Comparison of ENCODE assay signal across 24 cellular contexts in genomic region chr12:117121456-117121855, GRCh38. TPM values are rescaled to one million over a fixed set of nuclear protein-coding genes. Genes with fewer than 3 reads are reported as not detected.
"Had no signal": no experiment of that assay in that cellular context is flagged by ENCODE, and none has a peak within 500 bp of the region (broad histone marks: within the 10 kb centered on the region; RNA-seq: fewer than 3 reads in every experiment).

No MANE protein-coding gene starts in this region.

- H3K27ac ChIP-seq: breast epithelium, coronary artery, prostate gland, testis had no signal

- H3K27ac Mint-ChIP-seq: activated B cell treated with CpG ODN at 0.5 μM for 24 hours; activated naive CD8-positive, alpha-beta T cell treated with anti-CD3 and anti-CD28 coated beads for 36 hours; activated T-helper 2 cell treated with anti-CD3 and anti-CD28 coated beads, Interferon-gamma antibody, Interleukin-2, Interleukin-4, amounts not matched to agents 10 μg/mL and 5 μg/mL and 100 μg/mL, durations not matched to agents 14 hours and 24 hours and 36 hours; naive B cell; stimulated activated naive B cell treated with anti-CD40 and anti-IgM and Interleukin-4, amounts not matched to agents 10 μg/mL and 1 μg/mL and 100 μg/mL, for 72 hours; type B pancreatic cell had no signal

- H3K4me3 ChIP-seq: breast epithelium, coronary artery, lung, prostate gland, testis had no signal

- H3K4me1 ChIP-seq: breast epithelium, prostate gland had no signal

- H3K9me3 Mint-ChIP-seq: activated B cell treated with CpG ODN at 0.5 μM for 24 hours; activated naive CD8-positive, alpha-beta T cell treated with anti-CD3 and anti-CD28 coated beads for 36 hours; activated T-cell treated with anti-CD3 and anti-CD28 coated beads, Interleukin-2, amount 50 U/mL, for 4 hours; activated T-helper 2 cell treated with anti-CD3 and anti-CD28 coated beads, Interferon-gamma antibody, Interleukin-2, Interleukin-4, amounts not matched to agents 10 μg/mL and 5 μg/mL and 100 μg/mL, durations not matched to agents 14 hours and 24 hours and 36 hours; naive B cell; type B pancreatic cell had no signal

- H3K27me3 Mint-ChIP-seq: activated B cell treated with CpG ODN at 0.5 μM for 24 hours; activated naive CD8-positive, alpha-beta T cell treated with anti-CD3 and anti-CD28 coated beads for 36 hours; naive B cell; stimulated activated naive B cell treated with anti-CD40 and anti-IgM and Interleukin-4, amounts not matched to agents 10 μg/mL and 1 μg/mL and 100 μg/mL, for 72 hours; type B pancreatic cell had no signal

- H3K9me3 ChIP-seq: breast epithelium, prostate gland, testis had no signal

- H3K36me3 ChIP-seq: breast epithelium, prostate gland had no signal

- H3K27me3 ChIP-seq: breast epithelium, testis had no signal

- H3K4me3 Mint-ChIP-seq: activated B cell treated with CpG ODN at 0.5 μM for 24 hours; activated naive CD8-positive, alpha-beta T cell treated with anti-CD3 and anti-CD28 coated beads for 36 hours; activated T-cell treated with anti-CD3 and anti-CD28 coated beads, Interleukin-2, amount 50 U/mL, for 4 hours; naive B cell; stimulated activated naive B cell treated with anti-CD40 and anti-IgM and Interleukin-4, amounts not matched to agents 10 μg/mL and 1 μg/mL and 100 μg/mL, for 72 hours; type B pancreatic cell had no signal

- H3K36me3 Mint-ChIP-seq: activated naive CD8-positive, alpha-beta T cell treated with anti-CD3 and anti-CD28 coated beads for 36 hours; naive B cell; type B pancreatic cell had no signal

- DNase-seq: activated B cell treated with CpG ODN at 0.5 μM for 24 hours; activated CD4-positive, alpha-beta T cell treated with anti-CD3 and anti-CD28 coated beads for 4 hours; activated CD4-positive, alpha-beta T cell treated with anti-CD3 and anti-CD28 coated beads, Interleukin-2, amount 50 U/mL, for 48 hours; activated CD8-positive, alpha-beta memory T cell treated with anti-CD3 and anti-CD28 coated beads, Interleukin-2, amount 50 U/mL, for 48 hours; activated naive CD4-positive, alpha-beta T cell treated with Interleukin-2 at 50 U/mL for 16 hours; activated naive CD8-positive, alpha-beta T cell treated with anti-CD3 and anti-CD28 coated beads for 36 hours; activated T-cell treated with anti-CD3 and anti-CD28 coated beads, Interleukin-2, amount 50 U/mL, for 4 hours; amniotic stem cell; erythroblast; foreskin fibroblast; naive B cell; stimulated activated CD4-positive, alpha-beta T cell treated with anti-CD3 and anti-CD28 coated beads, Interleukin-2, amount 100 ng/mL, for 48 hours; stimulated activated CD8-positive, alpha-beta memory T cell treated with anti-CD3 and anti-CD28 coated beads, Interleukin-4, amount 100 ng/mL, for 48 hours; stimulated activated naive B cell treated with anti-CD40 and anti-IgM and Interleukin-4, amounts not matched to agents 10 μg/mL and 1 μg/mL and 100 μg/mL, for 72 hours; T-helper 9 cell; testis had no signal

- H3K4me1 Mint-ChIP-seq: activated B cell treated with CpG ODN at 0.5 μM for 24 hours, naive B cell had no signal

RNA-seq across cellular contexts. Expression of gene TESC, which starts 22.2 kb away (rescaled TPM):
- total RNA-seq: fibroblast of lung, osteocyte had no signal
- polyA plus RNA-seq: fibroblast of lung had no signal
